8 cellular contexts compared by ENCODE assay signal in the genomic region with DNA sequence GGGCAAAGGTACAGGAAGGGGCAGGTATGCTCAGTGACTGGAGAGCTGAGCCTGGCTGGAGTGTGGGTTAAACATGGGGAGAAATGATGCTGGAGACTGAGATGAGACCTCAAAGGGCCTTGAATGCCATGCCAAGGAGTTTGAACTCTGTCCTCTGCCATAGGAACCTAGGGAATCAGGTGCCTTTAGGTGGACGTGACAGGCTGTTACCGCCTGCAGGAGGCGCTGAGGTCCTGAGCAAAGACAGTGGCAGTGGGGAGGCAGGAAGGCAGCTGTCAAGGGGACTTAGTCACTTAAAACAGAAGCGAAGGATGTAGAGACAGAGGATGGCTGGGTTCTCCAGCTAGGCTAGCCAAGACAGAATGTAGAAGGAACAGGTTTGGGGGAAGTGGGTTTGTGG. TPM values are rescaled to one million over a fixed set of nuclear protein-coding genes. Genes with fewer than 3 reads are reported as not detected.
DNase-seq lines count a peak whose midpoint lies in the region; ATAC-seq, FAIRE-seq and TF ChIP-seq lines count a peak whose summit lies in the region.

No MANE protein-coding gene starts in this region.

- H3K9me3 ChIP-seq in H9 (ENCODE audit: control insufficient read depth, low read depth, low read length) = no peaks in the 10 kb centered on the region
- H3K9me3 ChIP-seq in kidney (ENCODE audit: control insufficient read depth in 1 of 2, low read length in 2 of 2) = no peaks in the 10 kb centered on the region
- H3K9me3 ChIP-seq in tibial artery = no peaks in the 10 kb centered on the region

- no peak overlapping the region for H3K14ac ChIP-seq in H9 (ENCODE audit: insufficient read depth, low read length)

- no peak overlapping the region for H4K8ac ChIP-seq in H9 (replicated peaks; ENCODE audit: insufficient read length, low read depth, low read length)

- DNase-seq in AG09319 (ENCODE audit: extremely low read depth, low read depth) (no peak), H9 (peak; percentile 86), UCSD-AML1 (lab: John Stamatoyannopoulos, UW; ENCODE audit: unreplicated experiment) (peak; percentile 44), glutamatergic neuron (peak; percentile 73), kidney (no peak), left lobe of liver (ENCODE audit: low spot score) (no peak), tibial artery (no peak)
- no peak for DNase-seq in stimulated activated naive B cell treated with anti-CD40 and anti-IgM and Interleukin-4, amounts not matched to agents 10 μg/mL and 1 μg/mL and 100 μg/mL, for 72 hours

- H3K9ac ChIP-seq in H9 (ENCODE audit: extremely low read depth, insufficient read length, low read length) (no peak overlapping the region), kidney (ENCODE audit: low read length in 2 of 2) (no peak overlapping the region)

- H3K4me2 ChIP-seq in H9 (ENCODE audit: insufficient read depth, insufficient read length, low read length) = no peak overlapping the region

- no peak overlapping the region for H2BK120ac ChIP-seq in H9 (ENCODE audit: low read depth, low read length, poor library complexity, severe bottlenecking)

- H3T11ph ChIP-seq in H9 (ENCODE audit: low read length) = no peak overlapping the region

- H2BK15ac ChIP-seq in H9 (ENCODE audit: low read depth, low read length) = no peak overlapping the region

- FAIRE-seq in kidney (lab: Jason Lieb, UNC) = no peak

- no peaks in the 10 kb centered on the region for H3K27me3 ChIP-seq in H9 (ENCODE audit: insufficient read depth, low read length)
- H3K27me3 ChIP-seq in tibial artery = no peaks in the 10 kb centered on the region

- no peak overlapping the region for H4K5ac ChIP-seq in H9 (ENCODE audit: insufficient read length, low read depth, low read length)

- no peak overlapping the region for H3K18ac ChIP-seq in H9 (ENCODE audit: insufficient read length, low read depth, low read length)

- H3K4me1 Mint-ChIP-seq in H9 (no peaks in the 10 kb centered on the region), glutamatergic neuron (ENCODE audit: low read depth, unreplicated experiment) (no peaks in the 10 kb centered on the region)
- peaks cover 6 to 8% of the 10 kb centered on the region in 2 donors for H3K4me1 Mint-ChIP-seq in stimulated activated naive B cell treated with anti-CD40 and anti-IgM and Interleukin-4, amounts not matched to agents 10 μg/mL and 1 μg/mL and 100 μg/mL, for 72 hours

- no peak overlapping the region for H3K4ac ChIP-seq in H9 (ENCODE audit: low read depth, low read length)

- H2BK5ac ChIP-seq in H9 (ENCODE audit: insufficient read length, low read length) = no peak overlapping the region

- H3K27ac Mint-ChIP-seq in H9 = 0 out of 7 replicates have a peak overlapping the region, but pooled peaks of 1 of the 3 experiments have one; percentile 26
- peak overlapping the region; percentile 36 for H3K27ac Mint-ChIP-seq in glutamatergic neuron (ENCODE audit: unreplicated experiment)
- no peak overlapping the region for H3K27ac Mint-ChIP-seq in stimulated activated naive B cell treated with anti-CD40 and anti-IgM and Interleukin-4, amounts not matched to agents 10 μg/mL and 1 μg/mL and 100 μg/mL, for 72 hours

- H4K20me1 ChIP-seq in H9 (ENCODE audit: control insufficient read depth, insufficient read depth, insufficient read length) = no peaks in the 10 kb centered on the region

- intact Hi-C loops in kidney (cut with DNase I) = no loop called here
- intact Hi-C loops in tibial artery (cut with DNase I; ENCODE audit: low total_unique reads) = no loop called here

- no peaks in the 10 kb centered on the region for H3K79me2 ChIP-seq in H9 (ENCODE audit: insufficient read depth, low read length)

- H2BK12ac ChIP-seq in H9 (ENCODE audit: insufficient read length, low read depth, low read length) = no peak overlapping the region

- H3K36me3 Mint-ChIP-seq in H9 (ENCODE audit: insufficient read depth in 1 of 3, low read depth in 3 of 3) (peaks cover 23 to 83% (median 62%) of the 10 kb centered on the region in 3 experiments), glutamatergic neuron (ENCODE audit: unreplicated experiment) (no peaks in the 10 kb centered on the region)
- peaks cover 26 to 56% of the 10 kb centered on the region in 2 donors for H3K36me3 Mint-ChIP-seq in stimulated activated naive B cell treated with anti-CD40 and anti-IgM and Interleukin-4, amounts not matched to agents 10 μg/mL and 1 μg/mL and 100 μg/mL, for 72 hours

- no peaks in the 10 kb centered on the region for H3K23me2 ChIP-seq in H9 (ENCODE audit: insufficient read length, low read depth, low read length, poor library complexity, severe bottlenecking)

- H3K79me1 ChIP-seq in H9 (ENCODE audit: insufficient read depth, low read depth, low read length, poor library complexity, severe bottlenecking) = no peaks in the 10 kb centered on the region

- no peak overlapping the region for H2BK20ac ChIP-seq in H9 (ENCODE audit: low read depth, low read length, poor library complexity, severe bottlenecking)

- no peak overlapping the region for H3K4me3 ChIP-seq in kidney (ENCODE audit: low read length in 2 of 2)
- H3K4me3 ChIP-seq in tibial artery = no peak overlapping the region

- peak; percentile 29 for TF ChIP-seq CTCF in AG09319 (IDR thresholded peaks at IDR 0.05; ENCODE audit: low read depth, low read length)
- peak; percentile 78 for TF ChIP-seq CTCF in H9 (conservative IDR thresholded peaks at IDR 0.05)
- TF ChIP-seq CTCF in glutamatergic neuron (IDR thresholded peaks at IDR 0.05; ENCODE audit: partially characterized antibody, unreplicated experiment) = peak; percentile 46
- no peak for TF ChIP-seq CTCF in kidney (IDR thresholded peaks at IDR 0.05; ENCODE audit: borderline replicate concordance, extremely low read depth, insufficient read depth)
- TF ChIP-seq CTCF in tibial artery (IDR thresholded peaks at IDR 0.05) = no peak

- H4K91ac ChIP-seq in H9 (ENCODE audit: insufficient read length, low read depth, low read length) = no peak overlapping the region

- H3K4me3 Mint-ChIP-seq in H9 = peak overlapping the region in 1 of 2 experiments; percentile 49; a peak in 3 of 5 replicates
- H3K4me3 Mint-ChIP-seq in glutamatergic neuron (ENCODE audit: unreplicated experiment) = no peak overlapping the region
- H3K4me3 Mint-ChIP-seq in stimulated activated naive B cell treated with anti-CD40 and anti-IgM and Interleukin-4, amounts not matched to agents 10 μg/mL and 1 μg/mL and 100 μg/mL, for 72 hours = no peak overlapping the region

- no peak overlapping the region for H3K23ac ChIP-seq in H9 (ENCODE audit: insufficient read length, low read depth, low read length)

- H3K36me3 ChIP-seq in kidney (ENCODE audit: control insufficient read depth in 1 of 2, insufficient read depth in 2 of 2, low read length in 2 of 2) (peaks cover 30 to 54% of the 10 kb centered on the region in 2 donors), tibial artery (peaks cover 48 to 96% (median 86%) of the 10 kb centered on the region in 3 donors)

- no peaks in the 10 kb centered on the region; the same call in 1 of the 2 replicates for H3K27me3 Mint-ChIP-seq in H9 (ENCODE audit: low read depth)
- peaks cover 2% of the 10 kb centered on the region for H3K27me3 Mint-ChIP-seq in glutamatergic neuron (ENCODE audit: unreplicated experiment)
- H3K27me3 Mint-ChIP-seq in stimulated activated naive B cell treated with anti-CD40 and anti-IgM and Interleukin-4, amounts not matched to agents 10 μg/mL and 1 μg/mL and 100 μg/mL, for 72 hours = no peaks in the 10 kb centered on the region

- no peak overlapping the region for H3K56ac ChIP-seq in H9 (ENCODE audit: insufficient read length, low read depth, low read length)

- H3K9me3 Mint-ChIP-seq in H9 = no peaks in the 10 kb centered on the region
- H3K9me3 Mint-ChIP-seq in glutamatergic neuron (ENCODE audit: unreplicated experiment) = peaks cover 2% of the 10 kb centered on the region
- no peaks in the 10 kb centered on the region for H3K9me3 Mint-ChIP-seq in stimulated activated naive B cell treated with anti-CD40 and anti-IgM and Interleukin-4, amounts not matched to agents 10 μg/mL and 1 μg/mL and 100 μg/mL, for 72 hours

- H3K27ac ChIP-seq in H9 (ENCODE audit: insufficient read length, low read depth, low read length) = no peak overlapping the region
- H3K27ac ChIP-seq in kidney (ENCODE audit: low read depth in 2 of 2, low read length in 2 of 2) = no peak overlapping the region
- no peak overlapping the region for H3K27ac ChIP-seq in tibial artery

- H2AFZ ChIP-seq in H9 (ENCODE audit: low read length) = no peak overlapping the region

- no peak for ATAC-seq in left lobe of liver
- ATAC-seq in stimulated activated naive B cell treated with anti-CD40 and anti-IgM and Interleukin-4, amounts not matched to agents 10 μg/mL and 1 μg/mL and 100 μg/mL, for 72 hours (replicated peaks) = no peak

- no CpG with 5 or more reads among the region's 4 CpGs for WGBS in H9 (ENCODE audit: extremely low coverage, insufficient read length, low lambda C conversion rate)

- no peaks in the 10 kb centered on the region for H3K4me1 ChIP-seq in H9 (ENCODE audit: insufficient read depth, low read length)
- no peaks in the 10 kb centered on the region for H3K4me1 ChIP-seq in kidney (ENCODE audit: control insufficient read depth in 1 of 2, insufficient read depth in 1 of 2, low read depth in 1 of 2, low read length in 2 of 2)
- no peaks in the 10 kb centered on the region for H3K4me1 ChIP-seq in tibial artery

- H2AK5ac ChIP-seq in H9 (ENCODE audit: insufficient read length, low read length) = no peak overlapping the region

RNA-seq across cellular contexts. Expression of a gene that starts 9.1 kb away (rescaled TPM):
- total RNA-seq in H9 (2021) (242 and 252 TPM in 2 replicates), glutamatergic neuron (ENCODE audit: unreplicated experiment) (121 TPM), kidney (156 TPM), left lobe of liver (98.2 TPM)
- polyA plus RNA-seq in kidney (ENCODE audit: insufficient read depth, low read depth, low replicate concordance) = 347 TPM

RNA-seq across cellular contexts. Expression of a gene that starts 13.5 kb away (rescaled TPM):
- total RNA-seq in H9 (2021) (106 and 116 TPM in 2 replicates), glutamatergic neuron (ENCODE audit: unreplicated experiment) (70.1 TPM), kidney (62.2 TPM), left lobe of liver (4.4 TPM)
- 111 TPM for polyA plus RNA-seq in kidney (ENCODE audit: insufficient read depth, low read depth, low replicate concordance)

RNA-seq across cellular contexts. Expression of a gene that starts 31.5 kb away (rescaled TPM):
- total RNA-seq in H9 (2021) (10.7 and 11.2 TPM in 2 replicates), glutamatergic neuron (ENCODE audit: unreplicated experiment) (3.2 TPM), kidney (37.7 TPM), left lobe of liver (81.9 TPM)
- 152 TPM for polyA plus RNA-seq in kidney (ENCODE audit: insufficient read depth, low read depth, low replicate concordance)

RNA-seq across cellular contexts. Expression of a gene that starts 37.7 kb away (rescaled TPM):
- 61.9 and 62.9 TPM in 2 replicates for total RNA-seq in H9 (2021)
- 66.4 TPM for total RNA-seq in glutamatergic neuron (ENCODE audit: unreplicated experiment)
- total RNA-seq in kidney = 41.2 TPM
- 15.3 TPM for polyA plus RNA-seq in kidney (ENCODE audit: insufficient read depth, low read depth, low replicate concordance)
- total RNA-seq in left lobe of liver = 19.8 TPM

RNA-seq across cellular contexts. Expression of a gene that starts 56.5 kb away (rescaled TPM):
- 25.1 and 26.4 TPM in 2 replicates for total RNA-seq in H9 (2021)
- total RNA-seq in glutamatergic neuron (ENCODE audit: unreplicated experiment) = 59.8 TPM
- 199 TPM for total RNA-seq in kidney
- polyA plus RNA-seq in kidney (ENCODE audit: insufficient read depth, low read depth, low replicate concordance) = 34.3 TPM
- total RNA-seq in left lobe of liver = 29.5 TPM

Comparison
In these comparisons a context has a peak if more than half of its experiments do, and no peak if none do; other contexts are left out.
1. DNase-seq: peak in H9 (single experiment), UCSD-AML1 (single experiment) and glutamatergic neuron (single experiment); none in AG09319 (single experiment), kidney (single experiment), left lobe of liver (single experiment), stimulated activated naive B cell treated with anti-CD40 and anti-IgM and Interleukin-4, amounts not matched to agents 10 μg/mL and 1 μg/mL and 100 μg/mL, for 72 hours (single experiment) and tibial artery (0 of 2).
2. CTCF ChIP-seq: peak in AG09319 (single experiment), H9 (single experiment) and glutamatergic neuron (single experiment); none in kidney (single experiment) and tibial artery (0 of 2).
3. RNA of a gene that starts 13.5 kb away (total RNA-seq): 106 to 116 TPM in H9, 70.1 TPM in glutamatergic neuron (single experiment) and 62.2 TPM in kidney (single experiment); 4.4 TPM in left lobe of liver (single experiment); every median in the first group is over 10 times any median in the second.